In genomic region chr17:58996968-58997367, GRCh38 we compare ENCODE assay signal across 29 cellular contexts.
DNase-seq lines count a peak whose midpoint lies in the region; ATAC-seq, FAIRE-seq and TF ChIP-seq lines count a peak whose summit lies in the region.
"Had no signal": no experiment of that assay in that cellular context is flagged by ENCODE, and none has a peak within 500 bp of the region (broad histone marks: within the 10 kb centered on the region; RNA-seq: fewer than 3 reads in every experiment).

No MANE protein-coding gene starts in this region.

- intact Hi-C loops in HepG2 (cut with micrococcal nuclease; ENCODE audit: unreplicated experiment) = no loop called here
- intact Hi-C loops in posterior cingulate gyrus (cut with DNase I) = no loop called here

- H3K9ac ChIP-seq in liver (ENCODE audit: low read depth in 1 of 2, low read length in 2 of 2) (no peak overlapping the region), HepG2 (ENCODE audit: insufficient read depth, low read depth, low read length) (no peak overlapping the region)

- DNase-seq in HepG2 (ENCODE audit: low spot score) (no peak), SIG-M5 (lab: John Stamatoyannopoulos, UW) (peak; percentile 33), left lobe of liver (ENCODE audit: low spot score) (no peak), NCI-H2227 treated with DMSO at 0.1 percent for 48 hours (lab: John Stamatoyannopoulos, UW) (no peak), posterior cingulate gyrus (no peak)
- DNase-seq in stimulated activated CD4-positive, alpha-beta T cell treated with anti-CD3 and anti-CD28 coated beads, Interleukin-4, amount 100 ng/mL, for 1 hour = no peak
- DNase-seq: activated B cell treated with CpG ODN at 0.5 μM for 24 hours; activated CD4-positive, alpha-beta T cell treated with anti-CD3 and anti-CD28 coated beads, Interleukin-2, amount 50 U/mL, for 4 hours; activated CD8-positive, alpha-beta memory T cell treated with anti-CD3 and anti-CD28 coated beads, Interleukin-2, amount 50 U/mL, for 4 hours; activated effector memory CD4-positive, alpha-beta T cell treated with Interleukin-2 at 50 U/mL for 16 hours; aorta; dermis blood vessel endothelial cell; foreskin keratinocyte; heart left ventricle; kidney glomerular epithelial cell; NCI-H1417 treated with DMSO at 0.1 percent for 48 hours; NCI-H2081 treated with DMSO at 0.1 percent for 48 hours; NCI-H774; pancreas; stimulated activated CD4-positive, alpha-beta T cell treated with anti-CD3 and anti-CD28 coated beads, Interleukin-12 subunit alpha, Interleukin-12 subunit beta, amount 100 ng/mL, for 4 hours; stimulated activated CD4-positive, alpha-beta T cell treated with anti-CD3 and anti-CD28 coated beads, Interleukin-4, amount 100 ng/mL, for 4 hours; stimulated activated naive CD4-positive, alpha-beta T cell; testis; uterus had no signal

- CTCF ChIA-PET in HepG2 (lab: Yijun Ruan, JAX; ENCODE audit: low intra/inter-chr PET ratio, low total read pairs) = no interaction called here

- no peak for FAIRE-seq in HepG2 (lab: Jason Lieb, UNC)
- FAIRE-seq: H1, pancreas had no signal

- H3K4me3 ChIP-seq in liver (ENCODE audit: low read depth in 1 of 3, low read length in 3 of 3) (no peak overlapping the region), HepG2 (replicated peaks in 1 of 3; ENCODE audit: insufficient read depth in 1 of 3, low read depth in 2 of 3, low read length in 3 of 3) (no peak overlapping the region)
- H3K4me3 ChIP-seq: A549, esophagus muscularis mucosa, heart left ventricle, pancreas, testis, uterus had no signal

- H3K27me3 ChIP-seq in liver (ENCODE audit: control insufficient read depth in 4 of 4, insufficient read depth in 4 of 4, low read length in 3 of 4) = no peaks in the 10 kb centered on the region
- no peaks in the 10 kb centered on the region for H3K27me3 ChIP-seq in HepG2 (ENCODE audit: control insufficient read depth in 1 of 2, insufficient read depth in 2 of 2, low read length in 2 of 2)
- H3K27me3 ChIP-seq: esophagus muscularis mucosa, foreskin keratinocyte, heart left ventricle, pancreas, testis, uterus had no signal

- TF ChIP-seq EP300 in HepG2 (IDR thresholded peaks at IDR 0.05; ENCODE audit: low read depth in 2 of 2, low read length in 2 of 2) (no peak), HepG2 (CRISPR knock-in tag; IDR thresholded peaks at IDR 0.05; ENCODE audit: borderline replicate concordance) (no peak)

- ATAC-seq in HepG2 (no peak), left lobe of liver (peak; percentile 28), GM18517 (IDR thresholded peaks at IDR 0.05; ENCODE audit: unreplicated experiment) (no peak)
- ATAC-seq: A549, foreskin keratinocyte, pancreas had no signal

- no TSS peak for BruUV-seq in HepG2 (replicated peaks; lab: Mats Ljungman, UMichigan)

- TF ChIP-seq CTCF in liver (IDR thresholded peaks at IDR 0.05; ENCODE audit: low read depth, low read length, missing input control) = no peak
- no peak for TF ChIP-seq CTCF in HepG2 (CRISPR knock-in tag; IDR thresholded peaks at IDR 0.05)

- TF ChIP-seq RAD21 in liver (IDR thresholded peaks at IDR 0.05) = peak; percentile 21 to 32
- no peak for TF ChIP-seq RAD21 in HepG2 (CRISPR knock-in tag; IDR thresholded peaks at IDR 0.05)

- 41% methylated on average over 4 of the region's 4 CpGs for WGBS in liver
- WGBS in HepG2 (ENCODE audit: low lambda C conversion rate) = 97% methylated on average over 4 of the region's 4 CpGs

- H3K9me3 ChIP-seq in liver (ENCODE audit: control insufficient read depth in 4 of 4, low read length in 3 of 4) (no peaks in the 10 kb centered on the region), HepG2 (ENCODE audit: low read length) (no peaks in the 10 kb centered on the region)
- H3K9me3 ChIP-seq: A549, esophagus muscularis mucosa, heart left ventricle, pancreas, testis, uterus had no signal

- POLR2A ChIA-PET in HepG2 (lab: Yijun Ruan, JAX) = no interaction called here

- H3K36me3 ChIP-seq in liver (ENCODE audit: control insufficient read depth in 4 of 4, insufficient read depth in 3 of 4, low read depth in 1 of 4, low read length in 3 of 4) = no peaks in the 10 kb centered on the region
- H3K36me3 ChIP-seq in HepG2 (replicated peaks in 1 of 2; ENCODE audit: control insufficient read depth in 1 of 2, insufficient read depth in 2 of 2, low read length in 2 of 2) = peaks cover 0 to 11% of the 10 kb centered on the region in 2 experiments; a peak in 4 of 5 replicates
- H3K36me3 ChIP-seq: uterus had no signal

- H3K27ac ChIP-seq in liver (ENCODE audit: low read depth in 1 of 2, low read length in 2 of 2) = peak overlapping the region; percentile 67 to 86
- H3K27ac ChIP-seq in HepG2 (ENCODE audit: extremely low read length, insufficient read depth, low read length) = no peak overlapping the region
- H3K27ac ChIP-seq: A549, esophagus muscularis mucosa, foreskin keratinocyte, pancreas, testis, uterus had no signal

- TF ChIP-seq POLR2A in HepG2 (IDR thresholded peaks at IDR 0.05; ENCODE audit: insufficient read depth in 1 of 2, low read depth in 2 of 2, low read length in 2 of 2) = no peak

- no peaks in the 10 kb centered on the region for H4K20me1 ChIP-seq in HepG2 (ENCODE audit: insufficient read depth, low read length)

- H3K4me1 ChIP-seq in liver (ENCODE audit: control insufficient read depth in 4 of 4, insufficient read depth in 4 of 4, low read length in 3 of 4) (peaks cover 2 to 38% (median 23%) of the 10 kb centered on the region in 4 donors), HepG2 (ENCODE audit: insufficient read depth, low read length) (peaks cover under 1% of the 10 kb centered on the region)
- H3K4me1 ChIP-seq: foreskin keratinocyte, pancreas, uterus had no signal

- in situ Hi-C loops in HepG2 (cut with HindIII; ENCODE audit: extremely low pct_ligation_motif_present, low pct_unique_long_range_greater_than_20kb) = no loop called here

- H3K79me2 ChIP-seq in HepG2 (ENCODE audit: insufficient read depth, low read length) = no peaks in the 10 kb centered on the region

- H3K4me2 ChIP-seq in HepG2 (ENCODE audit: low read depth, low read length) = no peak overlapping the region
- H3K4me2 ChIP-seq: A549 had no signal

- H2AFZ ChIP-seq in HepG2 (ENCODE audit: low read length) = no peak overlapping the region

TF ChIP-seq in liver, 16 proteins besides CTCF, POLR2A, EP300 and RAD21 (continues in another document):
- peak; percentile 39 for TF ChIP-seq MAX (IDR thresholded peaks at IDR 0.05)
- TF ChIP-seq REST (IDR thresholded peaks at IDR 0.05) = no peak
- no peak for TF ChIP-seq TAF1 (conservative IDR thresholded peaks at IDR 0.05)

TF ChIP-seq in HepG2, 621 proteins besides CTCF, POLR2A, EP300 and RAD21 (continues in another document):
- TF ChIP-seq ZNF556 (CRISPR knock-in tag; IDR thresholded peaks at IDR 0.05; ENCODE audit: borderline replicate concordance) = no peak
- no peak for TF ChIP-seq ZBTB40 (IDR thresholded peaks at IDR 0.05)
- TF ChIP-seq ZBTB40 (CRISPR knock-in tag; IDR thresholded peaks at IDR 0.05) = no peak
